In the genomic region with DNA sequence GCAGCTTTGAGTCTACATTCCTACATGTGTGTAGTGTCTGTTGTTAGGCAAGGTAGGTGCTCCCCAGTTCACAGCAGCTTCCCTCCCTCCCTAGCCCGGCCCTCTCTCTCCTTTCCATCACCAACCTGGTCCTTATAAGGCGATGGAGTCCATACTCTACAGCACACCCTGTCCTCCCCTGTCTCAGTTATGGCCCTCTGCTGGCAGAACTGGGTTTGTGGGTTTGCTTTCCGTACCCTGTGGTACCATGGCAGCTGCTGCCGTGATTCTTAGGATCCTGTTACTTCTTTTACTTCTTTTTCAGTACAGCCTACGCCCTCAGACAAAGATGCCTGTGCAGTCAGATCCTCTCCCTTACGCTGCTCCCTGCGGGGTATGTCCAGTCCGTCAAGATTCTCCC, we compare ENCODE assay signal across 9 cellular contexts. TPM values are rescaled to one million over a fixed set of nuclear protein-coding genes. Genes with fewer than 3 reads are reported as not detected.
DNase-seq lines count a peak whose midpoint lies in the region; ATAC-seq and TF ChIP-seq lines count a peak whose summit lies in the region.
"Had no signal": no experiment of that assay in that cellular context is flagged by ENCODE, and none has a peak within 500 bp of the region (broad histone marks: within the 10 kb centered on the region; RNA-seq: fewer than 3 reads in every experiment).

No MANE protein-coding gene starts in this region.

- no peaks in the 10 kb centered on the region for H3K9me3 ChIP-seq in MG63

- no peaks in the 10 kb centered on the region; the same call in 1 of the 2 replicates for H3K27me3 Mint-ChIP-seq in HFFc6 (ENCODE audit: insufficient read depth)

- no peak for DNase-seq in GM06990 (ENCODE audit: extremely low read depth, insufficient read length)
- no peak for DNase-seq in HFFc6
- DNase-seq in SW480 (ENCODE audit: low spot score), result peak; percentile 30
- DNase-seq in epithelial cell of esophagus (ENCODE audit: low read depth), result peak; percentile 32
- peak; percentile 16 for DNase-seq in stimulated activated CD4-positive, alpha-beta T cell treated with anti-CD3 and anti-CD28 coated beads, Interleukin-4, amount 100 ng/mL, for 1 hour
- no peak for DNase-seq in MG63

- H3K36me3 ChIP-seq in GM06990 (ENCODE audit: control insufficient read depth, insufficient read depth, low read length) (no peaks in the 10 kb centered on the region), MG63 (no peaks in the 10 kb centered on the region)

- H3K4me1 Mint-ChIP-seq in HFFc6 (ENCODE audit: low read depth), result peaks cover 51% of the 10 kb centered on the region

- TF ChIP-seq CTCF in GM06990 (IDR thresholded peaks at IDR 0.05; ENCODE audit: insufficient read depth, low read length, poor library complexity, severe bottlenecking) (peak; percentile 52), HFFc6 (IDR thresholded peaks at IDR 0.05) (peak; percentile 67), epithelial cell of esophagus (IDR thresholded peaks at IDR 0.05; ENCODE audit: insufficient read depth, low read depth, low read length, missing control alignments) (peak; percentile 50)

- ATAC-seq in HG03378 (IDR thresholded peaks at IDR 0.05; ENCODE audit: unreplicated experiment), result no peak
- no peak for ATAC-seq in HG02763 (IDR thresholded peaks at IDR 0.05; ENCODE audit: unreplicated experiment)

- H3K27ac Mint-ChIP-seq in HFFc6, result peak overlapping the region; percentile 7; the same call in 1 of the 2 replicates

- no peaks in the 10 kb centered on the region for H3K9me3 Mint-ChIP-seq in HFFc6

- H3K27me3 ChIP-seq in GM06990 (replicated peaks; ENCODE audit: control insufficient read depth, insufficient read depth, low read length), result no peaks in the 10 kb centered on the region
- H3K27me3 ChIP-seq in MG63, result no peaks in the 10 kb centered on the region

- H3K4me3 ChIP-seq in GM06990 (replicated peaks; ENCODE audit: low read depth, low read length) (no peak overlapping the region), epithelial cell of esophagus (ENCODE audit: low read length) (no peak overlapping the region), MG63 (no peak overlapping the region)
- H3K4me3 ChIP-seq: SK-N-MC had no signal

- H3K4me3 Mint-ChIP-seq in HFFc6, result no peak overlapping the region

- peaks cover 43% of the 10 kb centered on the region for H3K36me3 Mint-ChIP-seq in HFFc6 (ENCODE audit: low read depth)

RNA-seq across cellular contexts. Expression of a gene that starts 31.7 kb away (rescaled TPM):
- total RNA-seq in HFFc6 (2021; fragmentation: NEBNext Ultra II Directional; extraction: Animal tissue kit (Norgen Biotek cat#: 25700)), result 10 to 100 TPM; 51.9 to 77.6 (median 70.8) TPM
- total RNA-seq in MG63 (2014; rRNA removed; shearing (Covaris generic); ENCODE audit: low replicate concordance), result 10.9 and 26.7 TPM in 2 replicates

Comparison
In these comparisons a context has a peak if more than half of its experiments do, and no peak if none do; other contexts are left out.
1. DNase-seq: peak in SW480 (single experiment), epithelial cell of esophagus (single experiment) and stimulated activated CD4-positive, alpha-beta T cell treated with anti-CD3 and anti-CD28 coated beads, Interleukin-4, amount 100 ng/mL, for 1 hour (single experiment); none in GM06990 (single experiment), HFFc6 (single experiment) and MG63 (single experiment).
2. Peak in every context shown above with its lines, with median percentiles within 50 percentile points of each other: CTCF ChIP-seq.